ENCODE assay signal across 10 cellular contexts in the genomic region with DNA sequence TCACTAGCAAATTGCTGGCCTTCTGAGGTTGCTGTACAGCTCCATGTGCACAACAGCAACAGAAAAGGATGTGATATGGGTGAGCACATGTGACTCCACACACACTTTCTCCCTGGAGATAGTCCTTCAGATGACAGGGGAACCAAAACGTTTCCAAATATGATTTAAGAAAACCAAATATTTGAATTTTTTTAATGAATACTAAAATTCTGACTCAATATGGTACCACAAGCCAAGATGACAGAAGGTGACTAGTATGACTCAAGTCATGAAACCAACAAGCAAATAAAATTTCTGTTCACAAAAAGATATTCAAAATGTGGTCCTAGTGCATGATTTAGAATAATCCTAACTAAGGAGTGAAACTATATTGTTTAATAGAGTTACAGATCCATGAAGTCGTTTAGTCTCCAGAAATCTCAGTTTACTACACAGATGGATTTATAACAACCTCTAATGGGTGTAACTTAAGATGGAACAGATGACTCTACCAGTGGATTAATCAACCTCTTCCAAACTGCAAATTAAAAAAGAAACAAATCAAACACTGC.
DNase-seq lines count a peak whose midpoint lies in the region; ATAC-seq and TF ChIP-seq lines count a peak whose summit lies in the region.
"Had no signal": no experiment of that assay in that cellular context is flagged by ENCODE, and none has a peak within 500 bp of the region (broad histone marks: within the 10 kb centered on the region; RNA-seq: fewer than 3 reads in every experiment).

No MANE protein-coding gene starts in this region.

- H3K4me3 ChIP-seq in osteoblast (ENCODE audit: insufficient read depth, low read length) (no peak overlapping the region), spleen (no peak overlapping the region)
- H3K4me3 ChIP-seq: mucosa of descending colon had no signal

- H2AFZ ChIP-seq in osteoblast (ENCODE audit: low read length): no peak overlapping the region

- no peaks in the 10 kb centered on the region for H3K27me3 Mint-ChIP-seq in activated CD4-positive, alpha-beta T cell treated with anti-CD3 and anti-CD28 coated beads for 36 hours

- H3K4me1 Mint-ChIP-seq in activated CD4-positive, alpha-beta T cell treated with anti-CD3 and anti-CD28 coated beads for 36 hours: peaks cover 13% of the 10 kb centered on the region

- H3K36me3 Mint-ChIP-seq in activated CD4-positive, alpha-beta T cell treated with anti-CD3 and anti-CD28 coated beads for 36 hours (ENCODE audit: low read depth): no peaks in the 10 kb centered on the region

- CTCF ChIA-PET in activated CD4-positive, alpha-beta T cell treated with anti-CD3 and anti-CD28 coated beads for 36 hours (lab: Charles Lee): interaction anchor here (0.7 to 1.4 kb wide), 3 partner anchors 143 to 197 kb away, joined by 3 to 4 read pairs (median 3); no protein-coding TSS in a partner anchor

- no peak overlapping the region for H3K4me2 ChIP-seq in osteoblast (ENCODE audit: insufficient read depth, low read length)

- no peak for TF ChIP-seq POLR2A in spleen (IDR thresholded peaks at IDR 0.05)

- no peaks in the 10 kb centered on the region for H3K27me3 ChIP-seq in osteoblast (ENCODE audit: insufficient read depth, low read length)
- H3K27me3 ChIP-seq in spleen (replicated peaks in 1 of 7): no peaks in the 10 kb centered on the region

- 53 to 69% (median 54%) methylated on average over 2 of the region's 2 CpGs for WGBS in spleen, 5 donors

- intact Hi-C loops in activated CD4-positive, alpha-beta T cell treated with anti-CD3 and anti-CD28 coated beads for 36 hours (cut with DNase I, micrococcal nuclease): loop anchor here in 1 of 2 experiments (5.0 kb wide), 1 partner anchor 182 kb away; no protein-coding TSS in a partner anchor
- intact Hi-C loops in spleen (cut with DNase I; ENCODE audit: low total_unique reads): no loop called here

- H3K4me1 ChIP-seq in osteoblast (ENCODE audit: insufficient read depth, low read length): peaks cover 9% of the 10 kb centered on the region
- H3K4me1 ChIP-seq in spleen: peaks cover 0 to 3% (median 0%) of the 10 kb centered on the region in 6 donors

- no peaks in the 10 kb centered on the region for H3K36me3 ChIP-seq in osteoblast (ENCODE audit: insufficient read depth, low read length)
- no peaks in the 10 kb centered on the region for H3K36me3 ChIP-seq in spleen

- no peak overlapping the region for H3K4me3 Mint-ChIP-seq in activated CD4-positive, alpha-beta T cell treated with anti-CD3 and anti-CD28 coated beads for 36 hours

- H3K27ac Mint-ChIP-seq in activated CD4-positive, alpha-beta T cell treated with anti-CD3 and anti-CD28 coated beads for 36 hours: no peak overlapping the region

- H3K9me3 Mint-ChIP-seq in activated CD4-positive, alpha-beta T cell treated with anti-CD3 and anti-CD28 coated beads for 36 hours (ENCODE audit: low read depth): peaks cover 4% of the 10 kb centered on the region

- no peaks in the 10 kb centered on the region for H4K20me1 ChIP-seq in osteoblast (ENCODE audit: insufficient read depth, low read length)

- no peaks in the 10 kb centered on the region for H3K79me2 ChIP-seq in osteoblast (ENCODE audit: insufficient read depth, low read length)

- no peak for TF ChIP-seq CTCF in osteoblast (IDR thresholded peaks at IDR 0.05; ENCODE audit: extremely low read depth, low read depth, low read length)
- TF ChIP-seq CTCF in spleen (IDR thresholded peaks at IDR 0.05 in 8 of 11, conservative IDR thresholded peaks at IDR 0.05 in 3 of 11): no peak

- POLR2A ChIA-PET in activated CD4-positive, alpha-beta T cell treated with anti-CD3 and anti-CD28 coated beads for 36 hours (lab: Charles Lee): no interaction called here

- no peaks in the 10 kb centered on the region for H3K9me3 ChIP-seq in osteoblast (ENCODE audit: low read depth, low read length)
- H3K9me3 ChIP-seq in spleen: peaks cover 0 to 7% (median 4%) of the 10 kb centered on the region in 8 donors
- H3K9me3 ChIP-seq: mucosa of descending colon had no signal

- peak; percentile 10 for DNase-seq in activated CD4-positive, alpha-beta T cell treated with anti-CD3 and anti-CD28 coated beads for 36 hours
- no peak for DNase-seq in activated CD4-positive, alpha-beta T cell treated with anti-CD3 and anti-CD28 coated beads for 4 hours
- DNase-seq in osteoblast (ENCODE audit: insufficient read length, low spot score, missing footprints) (peak; percentile 77), spleen (no peak), SIG-M5 treated with dmso at 0.1 percent for 504 hours (lab: John Stamatoyannopoulos, UW; ENCODE audit: unreplicated experiment) (no peak)
- no peak for DNase-seq in activated effector memory CD4-positive, alpha-beta T cell treated with anti-CD3 and anti-CD28 coated beads, Interleukin-2, amount 50 U/mL, for 16 hours
- DNase-seq: mucosa of descending colon had no signal

- H3K27ac ChIP-seq in osteoblast (ENCODE audit: low read depth, low read length): no peak overlapping the region
- H3K27ac ChIP-seq in spleen: no peak overlapping the region
- H3K27ac ChIP-seq: HL-60 had no signal

- peak; percentile 79 for ATAC-seq in activated CD4-positive, alpha-beta T cell treated with anti-CD3 and anti-CD28 coated beads for 36 hours
- ATAC-seq in GM21367 (IDR thresholded peaks at IDR 0.05; ENCODE audit: unreplicated experiment): peak; percentile 90
- ATAC-seq in HG03108 (IDR thresholded peaks at IDR 0.05; ENCODE audit: unreplicated experiment): peak; percentile 91
- ATAC-seq: mucosa of descending colon had no signal

Comparison
In these comparisons a context has a peak if more than half of its experiments do, and no peak if none do; other contexts are left out.
1. DNase-seq: peak in activated CD4-positive, alpha-beta T cell treated with anti-CD3 and anti-CD28 coated beads for 36 hours (single experiment) and osteoblast (single experiment); none in activated CD4-positive, alpha-beta T cell treated with anti-CD3 and anti-CD28 coated beads for 4 hours (0 of 2), spleen (single experiment), SIG-M5 treated with dmso at 0.1 percent for 504 hours (single experiment) and activated effector memory CD4-positive, alpha-beta T cell treated with anti-CD3 and anti-CD28 coated beads, Interleukin-2, amount 50 U/mL, for 16 hours (single experiment).
2. Peak in every context shown above with its lines, with median percentiles within 50 percentile points of each other: ATAC-seq.